ENCODE assay signal across 12 cellular contexts in genomic region chr22:26546282-26546681, GRCh38. TPM values are rescaled to one million over a fixed set of nuclear protein-coding genes. Genes with fewer than 3 reads are reported as not detected.
DNase-seq lines count a peak whose midpoint lies in the region; ATAC-seq and TF ChIP-seq lines count a peak whose summit lies in the region.
"Had no signal": no experiment of that assay in that cellular context is flagged by ENCODE, and none has a peak within 500 bp of the region (broad histone marks: within the 10 kb centered on the region; RNA-seq: fewer than 3 reads in every experiment).

No MANE protein-coding gene starts in this region.

- intact Hi-C loops in cardiac septum (cut with DNase I), result loop anchor here (5.0 kb wide), 1 partner anchor 41 kb away; no protein-coding TSS in a partner anchor
- intact Hi-C loops in thyroid gland (cut with DNase I), result loop anchor here (10.0 kb wide), 1 partner anchor 61 kb away; the partner anchor contains the start of genes HPS4 and SRRD

- no peak overlapping the region for H2BK120ac ChIP-seq in trophoblast cell (ENCODE audit: insufficient read depth, low read length, poor library complexity)

- H3K36me3 ChIP-seq in thyroid gland, result peaks cover 0 to 2% of the 10 kb centered on the region in 2 donors
- H3K36me3 ChIP-seq in trophoblast cell (ENCODE audit: control insufficient read depth in 1 of 2, insufficient read depth in 2 of 2, low read length in 2 of 2), result peaks cover 11 to 13% of the 10 kb centered on the region in 2 experiments

- no peak overlapping the region for H2AK5ac ChIP-seq in trophoblast cell (ENCODE audit: low read length)

- H3K4me1 ChIP-seq in thyroid gland, result peaks cover 60 to 75% of the 10 kb centered on the region in 2 donors
- peaks cover 6 to 8% of the 10 kb centered on the region in 2 experiments for H3K4me1 ChIP-seq in trophoblast cell (ENCODE audit: control insufficient read depth in 1 of 2, insufficient read depth in 2 of 2, low read length in 2 of 2)

- no peak overlapping the region for H2AFZ ChIP-seq in trophoblast cell (ENCODE audit: insufficient read depth, low read length, poor library complexity)

- no peaks in the 10 kb centered on the region for H3K79me1 ChIP-seq in trophoblast cell (ENCODE audit: low read length)

- peak overlapping the region; percentile 35 to 86 (median 86) for H3K27ac ChIP-seq in thyroid gland
- no peak overlapping the region for H3K27ac ChIP-seq in trophoblast cell (ENCODE audit: low read depth, low read length)

- DNase-seq in activated T-cell treated with anti-CD3 and anti-CD28 coated beads, Interleukin-2, amount 50 U/mL, for 24 hours, result no peak
- DNase-seq in activated T-cell treated with anti-CD3 and anti-CD28 coated beads, Interleukin-2, amount 50 U/mL, for 4 hours, result no peak
- DNase-seq in NCI-H510A treated with DMSO at 0.1 percent for 48 hours (lab: John Stamatoyannopoulos, UW) (peak; percentile 45), cardiac septum (ENCODE audit: low spot score) (peak; percentile 84), thyroid gland (peak; percentile 94 to 95), UCSD-AML1 (lab: John Stamatoyannopoulos, UW; ENCODE audit: unreplicated experiment) (no peak), trophoblast cell (no peak), CD1c-positive myeloid dendritic cell (ENCODE audit: extremely low spot score) (no peak)
- DNase-seq: activated CD4-positive, alpha-beta T cell treated with anti-CD3 and anti-CD28 coated beads for 1 hour; NCI-H1930 had no signal

- H3K9me3 ChIP-seq in thyroid gland, result no peaks in the 10 kb centered on the region
- no peaks in the 10 kb centered on the region for H3K9me3 ChIP-seq in trophoblast cell (ENCODE audit: insufficient read depth, low read depth, low read length)

- H3K27me3 Mint-ChIP-seq in activated T-cell treated with anti-CD3 and anti-CD28 coated beads, Interleukin-2, amount 50 U/mL, for 24 hours, result no peaks in the 10 kb centered on the region
- no peaks in the 10 kb centered on the region for H3K27me3 Mint-ChIP-seq in activated T-cell treated with anti-CD3 and anti-CD28 coated beads, Interleukin-2, amount 50 U/mL, for 4 hours (ENCODE audit: low read depth)
- H3K27me3 Mint-ChIP-seq: activated naive CD4-positive, alpha-beta T cell treated with anti-CD3 and anti-CD28 coated beads, Interleukin-2, amount 50 U/mL, for 24 hours had no signal

- no peak for TF ChIP-seq CTCF in thyroid gland (IDR thresholded peaks at IDR 0.05)

- no peak overlapping the region for H3K9ac ChIP-seq in trophoblast cell (ENCODE audit: low read length)

- no peak overlapping the region for H3K4me3 Mint-ChIP-seq in activated T-cell treated with anti-CD3 and anti-CD28 coated beads, Interleukin-2, amount 50 U/mL, for 24 hours
- H3K4me3 Mint-ChIP-seq in activated T-cell treated with anti-CD3 and anti-CD28 coated beads, Interleukin-2, amount 50 U/mL, for 4 hours, result no peak overlapping the region
- H3K4me3 Mint-ChIP-seq: activated naive CD4-positive, alpha-beta T cell treated with anti-CD3 and anti-CD28 coated beads, Interleukin-2, amount 50 U/mL, for 24 hours had no signal

- peaks cover 40% of the 10 kb centered on the region for H3K4me1 Mint-ChIP-seq in activated T-cell treated with anti-CD3 and anti-CD28 coated beads, Interleukin-2, amount 50 U/mL, for 24 hours (ENCODE audit: low read depth)
- peaks cover 29% of the 10 kb centered on the region for H3K4me1 Mint-ChIP-seq in activated T-cell treated with anti-CD3 and anti-CD28 coated beads, Interleukin-2, amount 50 U/mL, for 4 hours (ENCODE audit: low read depth)

- H2BK12ac ChIP-seq in trophoblast cell (ENCODE audit: low read length), result no peak overlapping the region

- no peak for ATAC-seq in activated T-cell treated with anti-CD3 and anti-CD28 coated beads, Interleukin-2, amount 50 U/mL, for 4 hours
- ATAC-seq: K562 had no signal

- no peak overlapping the region for H3K4me2 ChIP-seq in trophoblast cell (ENCODE audit: low read length)

- WGBS in thyroid gland, 2 donors, result 35 to 40% methylated on average over 3 to 4 of the region's 5 CpGs
- WGBS in trophoblast cell (ENCODE audit: extremely low coverage, insufficient coverage, insufficient read length), result no CpG with 5 or more reads among the region's 5 CpGs

- no peak overlapping the region for H2BK5ac ChIP-seq in trophoblast cell (ENCODE audit: low read depth, low read length, poor library complexity)

- H3K9me3 Mint-ChIP-seq in activated T-cell treated with anti-CD3 and anti-CD28 coated beads, Interleukin-2, amount 50 U/mL, for 24 hours, result no peaks in the 10 kb centered on the region
- H3K9me3 Mint-ChIP-seq in activated T-cell treated with anti-CD3 and anti-CD28 coated beads, Interleukin-2, amount 50 U/mL, for 4 hours, result no peaks in the 10 kb centered on the region
- H3K9me3 Mint-ChIP-seq: activated naive CD4-positive, alpha-beta T cell treated with anti-CD3 and anti-CD28 coated beads, Interleukin-2, amount 50 U/mL, for 24 hours had no signal

- no peak overlapping the region for H4K12ac ChIP-seq in trophoblast cell (ENCODE audit: low read depth, low read length)

- no peak overlapping the region for H3K4me3 ChIP-seq in thyroid gland (replicated peaks in 1 of 3)
- H3K4me3 ChIP-seq in trophoblast cell (ENCODE audit: low read depth, low read length), result no peak overlapping the region
- H3K4me3 ChIP-seq: K562 had no signal

- peak overlapping the region; percentile 73 for H3K27ac Mint-ChIP-seq in activated T-cell treated with anti-CD3 and anti-CD28 coated beads, Interleukin-2, amount 50 U/mL, for 24 hours

- H3K79me2 ChIP-seq in trophoblast cell (ENCODE audit: control insufficient read depth, insufficient read depth, low read length, poor library complexity), result no peaks in the 10 kb centered on the region

- TF ChIP-seq POLR2A in thyroid gland (IDR thresholded peaks at IDR 0.05), result no peak

- peaks cover 44% of the 10 kb centered on the region for H3K36me3 Mint-ChIP-seq in activated T-cell treated with anti-CD3 and anti-CD28 coated beads, Interleukin-2, amount 50 U/mL, for 24 hours (ENCODE audit: low read depth)
- peaks cover 8% of the 10 kb centered on the region for H3K36me3 Mint-ChIP-seq in activated T-cell treated with anti-CD3 and anti-CD28 coated beads, Interleukin-2, amount 50 U/mL, for 4 hours (ENCODE audit: insufficient read depth)

- no peak overlapping the region for H3K18ac ChIP-seq in trophoblast cell (ENCODE audit: low read length)

- H3K4ac ChIP-seq in trophoblast cell (ENCODE audit: low read depth, low read length), result no peak overlapping the region

- no peak overlapping the region for H3K14ac ChIP-seq in trophoblast cell (ENCODE audit: low read length)

- H4K8ac ChIP-seq in trophoblast cell (ENCODE audit: low read depth, low read length), result no peak overlapping the region

- no peak overlapping the region for H4K91ac ChIP-seq in trophoblast cell (ENCODE audit: low read depth, low read length)

- H3K27me3 ChIP-seq in thyroid gland (no peaks in the 10 kb centered on the region), trophoblast cell (ENCODE audit: insufficient read depth, low read length) (no peaks in the 10 kb centered on the region)

- no peak overlapping the region for H3K23ac ChIP-seq in trophoblast cell (ENCODE audit: low read length)

RNA-seq across cellular contexts. Expression of gene TFIP11, which starts 34.0 kb away (rescaled TPM):
- total RNA-seq in activated T-cell treated with anti-CD3 and anti-CD28 coated beads, Interleukin-2, amount 50 U/mL, for 4 hours, result 10 to 100 TPM; 52.4 to 68.5 (median 61.0) TPM
- 18.0 TPM for total RNA-seq in cardiac septum
- 10 to 100 TPM; 30.7 to 66.7 (median 50.0) TPM for total RNA-seq in thyroid gland
- polyA plus RNA-seq in trophoblast cell (2013), result 27.7 and 27.8 TPM in 2 replicates

RNA-seq across cellular contexts. Expression of gene TPST2, which starts 43.6 kb away (rescaled TPM):
- total RNA-seq in activated T-cell treated with anti-CD3 and anti-CD28 coated beads, Interleukin-2, amount 50 U/mL, for 4 hours, result 10 to 100 TPM; 32.5 to 45.4 (median 38.8) TPM
- total RNA-seq in cardiac septum (22.0 TPM), thyroid gland (100 to 1,000 TPM in 3 of 4 donors, 10 to 100 TPM in 1; 99.2 to 154 (median 121) TPM)
- polyA plus RNA-seq in trophoblast cell (2013), result 19.1 and 19.8 TPM in 2 replicates

Comparison
In these comparisons a context has a peak if more than half of its experiments do, and no peak if none do; other contexts are left out.
1. DNase-seq: peak in NCI-H510A treated with DMSO at 0.1 percent for 48 hours (single experiment), cardiac septum (single experiment) and thyroid gland (2 of 2); none in activated T-cell treated with anti-CD3 and anti-CD28 coated beads, Interleukin-2, amount 50 U/mL, for 24 hours (single experiment), activated T-cell treated with anti-CD3 and anti-CD28 coated beads, Interleukin-2, amount 50 U/mL, for 4 hours (single experiment), UCSD-AML1 (single experiment), trophoblast cell (0 of 2) and CD1c-positive myeloid dendritic cell (single experiment).